9 cellular contexts compared by ENCODE assay signal in the genomic region with DNA sequence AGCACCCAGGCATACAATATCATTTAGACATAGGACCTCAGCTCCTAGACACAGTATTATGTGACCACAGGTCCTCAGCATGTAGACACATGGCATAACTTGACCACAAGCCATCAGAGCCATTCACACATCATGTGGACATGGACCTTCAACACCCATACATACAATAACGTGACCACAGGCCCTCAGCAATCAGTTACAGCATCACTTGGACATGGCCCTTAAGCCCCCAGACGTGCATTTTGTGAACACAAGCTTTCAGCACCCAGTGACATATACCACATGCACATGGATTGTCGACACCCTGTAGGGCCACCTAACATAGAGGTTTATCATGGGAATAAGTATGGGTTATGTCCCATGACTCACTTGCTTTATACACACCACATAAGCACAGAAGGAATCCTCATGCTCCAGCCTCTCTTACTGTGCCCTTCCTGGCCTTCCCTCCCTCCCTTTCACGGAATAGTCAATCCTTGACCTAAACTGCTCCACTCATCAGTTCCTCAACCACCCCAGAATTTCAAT. TPM values are rescaled to one million over a fixed set of nuclear protein-coding genes. Genes with fewer than 3 reads are reported as not detected.
DNase-seq lines count a peak whose midpoint lies in the region; ATAC-seq and TF ChIP-seq lines count a peak whose summit lies in the region.
"Had no signal": no experiment of that assay in that cellular context is flagged by ENCODE, and none has a peak within 500 bp of the region (broad histone marks: within the 10 kb centered on the region; RNA-seq: fewer than 3 reads in every experiment).

No MANE protein-coding gene starts in this region.

- no peak for DNase-seq in A673 (ENCODE audit: low spot score)
- no peak for DNase-seq in GM23338 (ENCODE audit: low spot score)
- no peak for DNase-seq in CD1c-positive myeloid dendritic cell (ENCODE audit: extremely low spot score)
- DNase-seq in stimulated activated CD4-positive, alpha-beta T cell treated with anti-CD3 and anti-CD28 coated beads, Interleukin-2, amount 100 ng/mL, for 48 hours: no peak
- no peak for DNase-seq in NOMO-1 treated with dmso at 0.1 percent for 144 hours (lab: John Stamatoyannopoulos, UW; ENCODE audit: unreplicated experiment)

- peaks cover 29% of the 10 kb centered on the region for H3K36me3 ChIP-seq in A673 (ENCODE audit: insufficient read depth, low read length, poor library complexity, severe bottlenecking)
- H3K36me3 ChIP-seq in GM23338 (ENCODE audit: insufficient read depth): no peaks in the 10 kb centered on the region

- H3K27me3 ChIP-seq in A673 (replicated peaks; ENCODE audit: insufficient read depth, low read depth, low read length, poor library complexity) (no peaks in the 10 kb centered on the region), GM23338 (ENCODE audit: insufficient read depth) (peaks cover 8% of the 10 kb centered on the region; the same call in 1 of the 2 replicates)

- H3K27ac Mint-ChIP-seq in GM23338 (no peak overlapping the region), nephron (no peak overlapping the region)

- H3K27ac ChIP-seq in A673 (ENCODE audit: low read depth, low read length, poor library complexity, severe bottlenecking): no peak overlapping the region
- H3K27ac ChIP-seq in GM23338 (ENCODE audit: low read depth): no peak overlapping the region
- H3K27ac ChIP-seq in cingulate gyrus (ENCODE audit: low read depth, low read length): peak overlapping the region; percentile 14
- H3K27ac ChIP-seq: epithelial cell of prostate had no signal

- no peak for ATAC-seq in GM23338
- no peak for ATAC-seq in HG03159 (IDR thresholded peaks at IDR 0.05; ENCODE audit: unreplicated experiment)

- no TSS peak for BruUV-seq in A673 (replicated peaks; lab: Mats Ljungman, UMichigan)

- no peaks in the 10 kb centered on the region; the same call in 1 of the 2 replicates for H4K20me1 ChIP-seq in GM23338 (replicated peaks; ENCODE audit: insufficient read depth)

- CTCF ChIA-PET in A673 (lab: Charles Lee): no interaction called here

- H3K4me1 ChIP-seq in A673 (ENCODE audit: insufficient read depth, low read length, poor library complexity, severe bottlenecking) (peaks cover 14% of the 10 kb centered on the region), GM23338 (ENCODE audit: insufficient read depth) (peaks cover 7% of the 10 kb centered on the region)

- H3K4me3 Mint-ChIP-seq in GM23338: peak overlapping the region; percentile 40; the same call in 1 of the 3 replicates
- H3K4me3 Mint-ChIP-seq in nephron: peak overlapping the region; percentile 89 to 92 (median 90)

- H3K27me3 Mint-ChIP-seq in GM23338 (ENCODE audit: insufficient read depth, low read depth, poor library complexity) (peaks cover 11% of the 10 kb centered on the region), nephron (ENCODE audit: low read depth) (no peaks in the 10 kb centered on the region)

- H2AFZ ChIP-seq in GM23338: no peak overlapping the region

- no peak overlapping the region for H3K4me2 ChIP-seq in GM23338

- H3K4me1 Mint-ChIP-seq in GM23338: peaks cover 22% of the 10 kb centered on the region
- peaks cover 47% of the 10 kb centered on the region for H3K4me1 Mint-ChIP-seq in nephron

- H3K79me2 ChIP-seq in GM23338 (replicated peaks; ENCODE audit: insufficient read depth): 0 out of 2 replicates have a peak, but pooled peaks cover 4% of the 10 kb centered on the region

- intact Hi-C loops in A673 (cut with micrococcal nuclease; ENCODE audit: unreplicated experiment): no loop called here

- no peaks in the 10 kb centered on the region for H3F3A ChIP-seq in GM23338 (replicated peaks; ENCODE audit: low read depth)

- no peaks in the 10 kb centered on the region for H3K9me2 ChIP-seq in GM23338 (ENCODE audit: insufficient read depth)

- peak overlapping the region; percentile 73 for H3K4me3 ChIP-seq in A673 (ENCODE audit: low read depth, low read length, poor library complexity, severe bottlenecking)
- H3K4me3 ChIP-seq in GM23338: no peak overlapping the region

- H3K9me3 ChIP-seq in A673 (ENCODE audit: low read depth, low read length, poor library complexity, severe bottlenecking): no peaks in the 10 kb centered on the region

- TF ChIP-seq CTCF in A673 (conservative IDR thresholded peaks at IDR 0.05; ENCODE audit: low read depth, low read length): no peak
- TF ChIP-seq CTCF in GM23338 (conservative IDR thresholded peaks at IDR 0.05; ENCODE audit: low read depth in 2 of 2): no peak
- no peak for TF ChIP-seq CTCF in nephron (IDR thresholded peaks at IDR 0.05; ENCODE audit: unreplicated experiment in 3 of 3)

- H3K36me3 Mint-ChIP-seq in GM23338 (ENCODE audit: low read depth) (peaks cover 52% of the 10 kb centered on the region), nephron (ENCODE audit: low read depth) (peaks cover 40% of the 10 kb centered on the region)

- H3K9me3 Mint-ChIP-seq in GM23338 (no peaks in the 10 kb centered on the region; the same call in 1 of the 3 replicates), nephron (peaks cover 16% of the 10 kb centered on the region)

- POLR2A ChIA-PET in A673 (lab: Charles Lee; ENCODE audit: low non-redundant PET): no interaction called here

TF ChIP-seq in GM23338, 12 proteins besides CTCF, POLR2A, EP300 and RAD21:
- TF ChIP-seq NANOG (IDR thresholded peaks at IDR 0.05; ENCODE audit: borderline replicate concordance): no peak

RNA-seq across cellular contexts. Expression of a gene that starts 1.9 kb away (rescaled TPM):
- 25.0 and 30.0 TPM in 2 replicates for total RNA-seq in A673 (2021)
- total RNA-seq in GM23338 (2014; rRNA removed; shearing (Covaris generic)): 9.9 and 13.4 TPM in 2 replicates
- 11.6 and 13.4 TPM in 2 replicates for polyA plus RNA-seq in GM23338 (2016; fragmentation: Nextera tagmentation; extraction: Ambion mirVana)

RNA-seq across cellular contexts. Expression of a gene that starts 9.8 kb away (rescaled TPM):
- total RNA-seq in A673 (2021): 15.1 and 15.4 TPM in 2 replicates
- total RNA-seq in GM23338 (2014; rRNA removed; shearing (Covaris generic)): 15.3 and 15.5 TPM in 2 replicates
- 5.4 and 6.4 TPM in 2 replicates for polyA plus RNA-seq in GM23338 (2016; fragmentation: Nextera tagmentation; extraction: Ambion mirVana)

RNA-seq across cellular contexts. Expression of a gene that starts 35.5 kb away (rescaled TPM):
- 5.3 and 5.9 TPM in 2 replicates for total RNA-seq in A673 (2021)
- 7.7 TPM in 2 replicates for total RNA-seq in GM23338 (2014; rRNA removed; shearing (Covaris generic))
- polyA plus RNA-seq in GM23338 (2016; fragmentation: Nextera tagmentation; extraction: Ambion mirVana): 0.92 and 0.94 TPM in 2 replicates
